In genomic region chr4:126124817-126125216, GRCh38 we compare ENCODE assay signal across 20 cellular contexts.
"Had no signal": no experiment of that assay in that cellular context is flagged by ENCODE, and none has a peak within 500 bp of the region (broad histone marks: within the 10 kb centered on the region; RNA-seq: fewer than 3 reads in every experiment).

No MANE protein-coding gene starts in this region.

- H3K27me3 Mint-ChIP-seq: activated naive CD4-positive, alpha-beta T cell treated with anti-CD3 and anti-CD28 coated beads, Interleukin-2, amount 50 U/mL, for 24 hours; central memory CD8-positive, alpha-beta T cell had no signal

- DNase-seq: activated CD4-positive, alpha-beta T cell treated with anti-CD3 and anti-CD28 coated beads for 4 hours; activated CD8-positive, alpha-beta memory T cell treated with anti-CD3 and anti-CD28 coated beads, Interleukin-2, amount 50 U/mL, for 48 hours; activated CD8-positive, alpha-beta T cell treated with anti-CD3 and anti-CD28 coated beads, Interleukin-2, amount 10 ng/mL, durations not matched to agents 7 days and 5 days; activated T-cell treated with anti-CD3 and anti-CD28 coated beads, Interleukin-2, amount 50 U/mL, for 1 hour; amniotic stem cell; body of pancreas; Kasumi-1; KBM-7; NCI-H1092 treated with DMSO at 0.1 percent for 48 hours; NCI-H1417 treated with DMSO at 0.1 percent for 48 hours; NCI-H1694; NCI-H2029; NCI-H510A treated with DMSO at 0.1 percent for 48 hours; PC-3; SHP77 treated with DMSO at 0.1 percent for 48 hours had no signal

- H3K27me3 ChIP-seq: ascending aorta, body of pancreas had no signal

- H3K4me1 ChIP-seq: ascending aorta, body of pancreas had no signal

- H3K36me3 Mint-ChIP-seq: activated naive CD4-positive, alpha-beta T cell treated with anti-CD3 and anti-CD28 coated beads, Interleukin-2, amount 50 U/mL, for 24 hours had no signal

- H3K9me3 ChIP-seq: body of pancreas had no signal

- H3K36me3 ChIP-seq: ascending aorta had no signal

- ATAC-seq: activated CD4-positive, CD25-positive, alpha-beta regulatory T cell treated with anti-CD3 and anti-CD28 coated beads, Interleukin-2, amount 50 U/mL, for 24 hours; activated CD8-positive, alpha-beta T cell treated with anti-CD3 and anti-CD28 coated beads, Interleukin-2, amount 10 ng/mL, durations not matched to agents 7 days and 5 days; body of pancreas; PC-3 had no signal

- H3K27ac ChIP-seq: ascending aorta, body of pancreas had no signal

- H3K4me3 ChIP-seq: ascending aorta, body of pancreas had no signal

- H3K4me3 Mint-ChIP-seq: activated CD8-positive, alpha-beta T cell treated with anti-CD3 and anti-CD28 coated beads, Interleukin-2, amount 10 ng/mL, durations not matched to agents 7 days and 5 days; activated naive CD4-positive, alpha-beta T cell treated with anti-CD3 and anti-CD28 coated beads, Interleukin-2, amount 50 U/mL, for 24 hours; central memory CD8-positive, alpha-beta T cell; T-helper 1 cell treated with Interleukin-12 subunit alpha and Interleukin-12 subunit beta and Interleukin-4 antibody, amounts not matched to agents 30 μg/mL and 1 μg/mL, for 36 hours had no signal

- H3K4me1 Mint-ChIP-seq: activated naive CD4-positive, alpha-beta T cell treated with anti-CD3 and anti-CD28 coated beads, Interleukin-2, amount 50 U/mL, for 24 hours; central memory CD8-positive, alpha-beta T cell had no signal

- H3K27ac Mint-ChIP-seq: activated CD8-positive, alpha-beta T cell treated with anti-CD3 and anti-CD28 coated beads, Interleukin-2, amount 10 ng/mL, durations not matched to agents 7 days and 5 days; activated naive CD4-positive, alpha-beta T cell treated with anti-CD3 and anti-CD28 coated beads, Interleukin-2, amount 50 U/mL, for 24 hours; T-helper 1 cell treated with Interleukin-12 subunit alpha and Interleukin-12 subunit beta and Interleukin-4 antibody, amounts not matched to agents 30 μg/mL and 1 μg/mL, for 36 hours had no signal
